Comparison of ENCODE assay signal across 27 cellular contexts in genomic region chr1:239058190-239058589, GRCh38.
"Had no signal": no experiment of that assay in that cellular context is flagged by ENCODE, and none has a peak within 500 bp of the region (broad histone marks: within the 10 kb centered on the region; RNA-seq: fewer than 3 reads in every experiment).

No MANE protein-coding gene starts in this region.

- H3K27ac Mint-ChIP-seq: dendritic cell treated with granulocyte-macrophage colony-stimulating factor and Interleukin-4, amounts not matched to agents 40 ng/mL and 50 ng/mL, for 4 days; immature natural killer cell; natural killer cell; stimulated activated naive CD8-positive, alpha-beta T cell treated with anti-CD3 and anti-CD28 coated beads, Interleukin-15, amount 100 ng/mL, for 72 hours; type B pancreatic cell had no signal

- H3K4me1 ChIP-seq: colonic mucosa, esophagus squamous epithelium, heart right ventricle, lower lobe of right lung, pancreas, prostate gland, right atrium auricular region, tibial artery had no signal

- ATAC-seq: heart right ventricle; left ventricle myocardium superior; lower lobe of right lung; natural killer cell; pancreas; sciatic nerve; stimulated activated naive CD8-positive, alpha-beta T cell treated with anti-CD3 and anti-CD28 coated beads, Interleukin-15, amount 100 ng/mL, for 72 hours had no signal

- H3K27me3 ChIP-seq: colonic mucosa, esophagus squamous epithelium, heart right ventricle, neutrophil, pancreas, right atrium auricular region, tibial artery had no signal

- H3K27ac ChIP-seq: colonic mucosa, esophagus squamous epithelium, heart right ventricle, lower lobe of right lung, neutrophil, pancreas, prostate gland, right atrium auricular region, tibial artery had no signal

- H3K4me1 Mint-ChIP-seq: immature natural killer cell; natural killer cell; stimulated activated naive CD8-positive, alpha-beta T cell treated with anti-CD3 and anti-CD28 coated beads, Interleukin-15, amount 100 ng/mL, for 72 hours had no signal

- H3K36me3 Mint-ChIP-seq: immature natural killer cell, type B pancreatic cell had no signal

- H3K36me3 ChIP-seq: colonic mucosa, esophagus squamous epithelium, heart right ventricle, lower lobe of right lung, neutrophil, pancreas, prostate gland, right atrium auricular region, tibial artery had no signal

- DNase-seq: colonic mucosa; effector CD8-positive, alpha-beta T cell; erythroblast; esophagus squamous epithelium; foreskin melanocyte; glutamatergic neuron; heart right ventricle; hippocampal formation; immature natural killer cell; left ventricle myocardium superior; lower lobe of right lung; natural killer cell; pancreas; stimulated activated CD4-positive, alpha-beta T cell treated with anti-CD3 and anti-CD28 coated beads, Interleukin-12 subunit alpha, Interleukin-12 subunit beta, amount 100 ng/mL, for 4 hours; stimulated activated CD4-positive, alpha-beta T cell treated with anti-CD3 and anti-CD28 coated beads, Interleukin-1b, Interleukin-23, amount 100 ng/mL, for 48 hours; stimulated activated CD4-positive, alpha-beta T cell treated with anti-CD3 and anti-CD28 coated beads, Interleukin-4, amount 100 ng/mL, for 1 hour; stimulated activated CD8-positive, alpha-beta memory T cell treated with anti-CD3 and anti-CD28 coated beads, Interleukin-4, amount 100 ng/mL, for 48 hours; stimulated activated naive CD4-positive, alpha-beta T cell; stimulated activated naive CD8-positive, alpha-beta T cell treated with anti-CD3 and anti-CD28 coated beads, Interleukin-15, amount 100 ng/mL, for 72 hours; tibial artery had no signal

- H3K4me3 Mint-ChIP-seq: dendritic cell treated with granulocyte-macrophage colony-stimulating factor and Interleukin-4, amounts not matched to agents 40 ng/mL and 50 ng/mL, for 4 days; immature natural killer cell; natural killer cell; stimulated activated naive CD8-positive, alpha-beta T cell treated with anti-CD3 and anti-CD28 coated beads, Interleukin-15, amount 100 ng/mL, for 72 hours; type B pancreatic cell had no signal

- H3K9me3 ChIP-seq: colonic mucosa, lower lobe of right lung, neutrophil, pancreas, prostate gland, right atrium auricular region, tibial artery had no signal

- H3K4me3 ChIP-seq: colonic mucosa, esophagus squamous epithelium, heart right ventricle, lower lobe of right lung, pancreas, prostate gland, right atrium auricular region, smooth muscle cell, tibial artery had no signal

- H3K27me3 Mint-ChIP-seq: dendritic cell treated with granulocyte-macrophage colony-stimulating factor and Interleukin-4, amounts not matched to agents 40 ng/mL and 50 ng/mL, for 4 days; stimulated activated naive CD8-positive, alpha-beta T cell treated with anti-CD3 and anti-CD28 coated beads, Interleukin-15, amount 100 ng/mL, for 72 hours had no signal

- H3K4me2 ChIP-seq: smooth muscle cell had no signal
